8 cellular contexts compared by ENCODE assay signal in genomic region chr1:7783178-7783711, GRCh38. TPM values are rescaled to one million over a fixed set of nuclear protein-coding genes. Genes with fewer than 3 reads are reported as not detected.
A peak's percentile ranks its signal among the peaks of the same experiment; 100 is the strongest.
DNase-seq lines count a peak whose midpoint lies in the region; ATAC-seq and TF ChIP-seq lines count a peak whose summit lies in the region.

No MANE protein-coding gene starts in this region.

- no peak for TF ChIP-seq POLR2A in ovary (IDR thresholded peaks at IDR 0.05)

- intact Hi-C loops in left cardiac atrium (cut with DNase I), result no loop called here
- intact Hi-C loops in ovary (cut with DNase I), result no loop called here

- peak in 11 of 14 donors; percentile 48 to 87 (median 78) for DNase-seq in C1 segment of cervical spinal cord (lab: John Stamatoyannopoulos, UW)
- DNase-seq in GM20000 (ENCODE audit: low spot score), result peak; percentile 76
- DNase-seq in NCI-H82 treated with DMSO at 0.1 percent for 48 hours (lab: John Stamatoyannopoulos, UW; ENCODE audit: unreplicated experiment), result peak; percentile 67
- peak; percentile 80 for DNase-seq in left cardiac atrium
- DNase-seq in ovary, result peak in 4 of 5 donors; percentile 73 to 83 (median 80)
- no peak for DNase-seq in OCI-M2 (lab: John Stamatoyannopoulos, UW; ENCODE audit: unreplicated experiment)

- 1 to 2% (median 2%) methylated on average over 13 to 32 of the region's 34 CpGs for WGBS in adipose tissue, 3 donors
- WGBS in ovary, 3 donors, result 1% methylated on average over 21 to 34 of the region's 34 CpGs

- peak overlapping the region; percentile 54 for H3K27ac ChIP-seq in adipose tissue (ENCODE audit: low read depth, low read length)
- peak overlapping the region; percentile 98 to 99 for H3K27ac ChIP-seq in ovary

- no peaks in the 10 kb centered on the region for H3K36me3 ChIP-seq in ovary

- ATAC-seq in left cardiac atrium, result peak; percentile 64 to 74
- no peak for ATAC-seq in GM18511 (IDR thresholded peaks at IDR 0.05; ENCODE audit: unreplicated experiment)

- peaks cover 7% of the 10 kb centered on the region for H3K4me1 ChIP-seq in ovary (ENCODE audit: insufficient read depth)

- H3K27me3 ChIP-seq in ovary, result no peaks in the 10 kb centered on the region

- TF ChIP-seq EP300 in ovary (IDR thresholded peaks at IDR 0.05), result no peak

- TF ChIP-seq CTCF in GM20000 (IDR thresholded peaks at IDR 0.05; ENCODE audit: extremely low read depth, missing control alignments) (no peak), ovary (IDR thresholded peaks at IDR 0.05) (no peak)

- peak overlapping the region; percentile 62 for H3K4me3 ChIP-seq in ovary

- H3K9me3 ChIP-seq in ovary, result no peaks in the 10 kb centered on the region

RNA-seq across cellular contexts. Expression of gene PER3, which starts 0.8 kb away (rescaled TPM):
- polyA plus RNA-seq in adipose tissue (1 to 10 TPM; 3.3 to 6.6 (median 4.1) TPM), ovary (10 to 100 TPM; 17.7 to 18.1 TPM)
- total RNA-seq in left cardiac atrium (10 to 100 TPM; 15.5 to 24.3 TPM), ovary (10 to 100 TPM; 11.9 to 49.8 (median 32.6) TPM)

RNA-seq across cellular contexts. Expression of gene VAMP3, which starts 12.1 kb away (rescaled TPM):
- 100 to 1,000 TPM in 1 of 3 donors, 10 to 100 TPM in 2; 24.6 to 122 (median 89.6) TPM for polyA plus RNA-seq in adipose tissue
- 10 to 100 TPM; 77.1 to 81.4 TPM for total RNA-seq in left cardiac atrium
- 100 to 1,000 TPM in 1 of 7 donors, 10 to 100 TPM in 6; 50.4 to 104 (median 93.5) TPM for total RNA-seq in ovary
- 100 to 1,000 TPM in 1 of 2 donors, 10 to 100 TPM in 1; 60.5 to 220 TPM for polyA plus RNA-seq in ovary
